ENCODE assay signal across 2 cellular contexts in the genomic region with DNA sequence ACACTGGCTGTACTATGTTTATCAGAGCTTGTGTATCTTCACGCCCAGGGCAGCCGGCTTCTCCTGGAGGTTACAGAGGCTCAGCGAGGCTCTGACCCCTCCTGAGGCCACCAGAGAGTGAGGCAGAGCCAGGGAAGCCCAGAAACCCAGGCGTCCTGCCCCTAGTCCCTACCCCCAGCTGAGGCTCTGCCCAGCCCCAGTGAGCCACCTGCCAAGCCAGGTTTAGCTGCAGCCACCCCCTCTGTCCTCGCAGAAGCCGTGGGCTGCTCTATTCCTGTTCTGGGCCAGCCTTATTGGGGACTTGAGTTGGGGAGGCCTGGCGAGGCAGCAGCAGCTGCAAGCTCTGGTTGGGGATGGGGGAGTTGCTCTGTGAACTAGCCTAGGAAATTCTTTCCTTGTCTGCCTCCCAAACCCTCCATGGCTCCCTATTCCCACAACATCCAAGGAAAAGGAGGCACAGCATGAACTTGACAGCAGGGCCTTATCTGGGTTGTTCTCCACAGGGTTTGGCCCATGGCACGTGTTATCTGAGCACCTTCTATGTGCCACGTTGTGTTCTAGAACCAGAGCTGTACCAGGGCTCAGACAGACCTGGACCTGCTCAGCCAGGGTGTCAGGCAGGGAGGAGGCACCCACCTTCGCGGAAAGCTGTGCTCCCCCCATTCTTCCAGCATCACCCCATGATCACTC. TPM values are rescaled to one million over a fixed set of nuclear protein-coding genes. Genes with fewer than 3 reads are reported as not detected.
"Had no signal": no experiment of that assay in that cellular context is flagged by ENCODE, and none has a peak within 500 bp of the region (broad histone marks: within the 10 kb centered on the region; RNA-seq: fewer than 3 reads in every experiment).

No MANE protein-coding gene starts in this region.

RNA-seq across cellular contexts. Expression of a gene that starts 56.3 kb away (rescaled TPM):
- total RNA-seq: activated naive CD8-positive, alpha-beta T cell treated with anti-CD3 and anti-CD28 coated beads, Interleukin-2, amount 10 ng/mL, durations not matched to agents 7 days and 5 days; lung microvascular endothelial cell had no signal
